24 cellular contexts compared by ENCODE assay signal in genomic region chr1:234331511-234331910, GRCh38. TPM values are rescaled to one million over a fixed set of nuclear protein-coding genes. Genes with fewer than 3 reads are reported as not detected.
A peak's percentile ranks its signal among the peaks of the same experiment; 100 is the strongest.
DNase-seq lines count a peak whose midpoint lies in the region; ATAC-seq and TF ChIP-seq lines count a peak whose summit lies in the region.
"Had no signal": no experiment of that assay in that cellular context is flagged by ENCODE, and none has a peak within 500 bp of the region (broad histone marks: within the 10 kb centered on the region; RNA-seq: fewer than 3 reads in every experiment).

No MANE protein-coding gene starts in this region.

- no peak for ATAC-seq in GM21367 (IDR thresholded peaks at IDR 0.05; ENCODE audit: unreplicated experiment)
- ATAC-seq in activated T-cell treated with anti-CD3 and anti-CD28 coated beads, Interleukin-2, amount 50 U/mL, for 4 hours: no peak
- ATAC-seq in HG03439 (IDR thresholded peaks at IDR 0.05; ENCODE audit: unreplicated experiment): no peak
- ATAC-seq: activated CD8-positive, alpha-beta T cell treated with anti-CD3 and anti-CD28 coated beads, Interleukin-2, amount 10 ng/mL, durations not matched to agents 7 days and 5 days; HCT116 had no signal

- no peaks in the 10 kb centered on the region for H3K9me3 ChIP-seq in neutrophil
- H3K9me3 ChIP-seq: BE2C, prostate gland, vagina had no signal

- no peaks in the 10 kb centered on the region for H3K27me3 ChIP-seq in HL-60 (ENCODE audit: insufficient read depth, poor library complexity, severe bottlenecking)
- H3K27me3 ChIP-seq in neutrophil: no peaks in the 10 kb centered on the region
- H3K27me3 ChIP-seq: brain microvascular endothelial cell, vagina had no signal

- H3K4me1 ChIP-seq in neutrophil (ENCODE audit: control insufficient read depth in 1 of 2, insufficient read depth in 1 of 2, low read depth in 1 of 2, low read length in 1 of 2): peaks cover 43 to 44% of the 10 kb centered on the region in 2 experiments
- H3K4me1 ChIP-seq: BE2C, prostate gland, vagina had no signal

- H3K4me3 ChIP-seq in HL-60 (replicated peaks; ENCODE audit: insufficient read depth, low read length): no peak overlapping the region
- H3K4me3 ChIP-seq in choroid plexus epithelial cell (ENCODE audit: low read depth, low read length): no peak overlapping the region
- H3K4me3 ChIP-seq in neutrophil (ENCODE audit: low read depth in 1 of 2, low read length in 1 of 2): no peak overlapping the region
- H3K4me3 ChIP-seq: prostate gland, spleen, vagina had no signal

- peak; percentile 81 to 82 for DNase-seq in HL-60 (ENCODE audit: low read depth in 1 of 2, low spot score in 1 of 2)
- peak; percentile 69 for DNase-seq in NOMO-1 treated with dmso at 0.1 percent for 144 hours (lab: John Stamatoyannopoulos, UW; ENCODE audit: unreplicated experiment)
- DNase-seq in choroid plexus epithelial cell (ENCODE audit: low read depth): peak; percentile 42
- DNase-seq in activated T-cell treated with anti-CD3 and anti-CD28 coated beads, Interleukin-2, amount 50 U/mL, for 4 hours: no peak
- DNase-seq: activated CD8-positive, alpha-beta T cell treated with anti-CD3 and anti-CD28 coated beads, Interleukin-2, amount 10 ng/mL, durations not matched to agents 7 days and 5 days; activated naive CD8-positive, alpha-beta T cell treated with anti-CD3 and anti-CD28 coated beads for 36 hours; BE2C; brain microvascular endothelial cell; hippocampal formation; Kasumi-1; kidney glomerular epithelial cell; mesendoderm; NCI-H146; NCI-H82; nephron progenitor cell; spleen; stimulated activated CD8-positive, alpha-beta memory T cell treated with anti-CD3 and anti-CD28 coated beads, Interleukin-4, amount 100 ng/mL, for 48 hours; substantia nigra had no signal

- H3K27ac ChIP-seq in HL-60 (replicated peaks) (0 out of 2 replicates have a peak overlapping the region, but pooled peaks have one; percentile 0), neutrophil (peak overlapping the region; percentile 78)
- H3K27ac ChIP-seq: brain microvascular endothelial cell, prostate gland, vagina had no signal

- H3K36me3 Mint-ChIP-seq in activated T-cell treated with anti-CD3 and anti-CD28 coated beads, Interleukin-2, amount 50 U/mL, for 4 hours (ENCODE audit: insufficient read depth): peaks cover 3% of the 10 kb centered on the region

- H3K4me1 Mint-ChIP-seq in activated T-cell treated with anti-CD3 and anti-CD28 coated beads, Interleukin-2, amount 50 U/mL, for 4 hours (ENCODE audit: low read depth): peaks cover 5% of the 10 kb centered on the region

- peaks cover 14% of the 10 kb centered on the region for H3K27me3 Mint-ChIP-seq in activated T-cell treated with anti-CD3 and anti-CD28 coated beads, Interleukin-2, amount 50 U/mL, for 4 hours (ENCODE audit: low read depth)

- H3K36me3 ChIP-seq in neutrophil: no peaks in the 10 kb centered on the region
- H3K36me3 ChIP-seq: BE2C, brain microvascular endothelial cell, prostate gland, spleen, vagina had no signal

- H3K9me3 Mint-ChIP-seq in activated T-cell treated with anti-CD3 and anti-CD28 coated beads, Interleukin-2, amount 50 U/mL, for 4 hours: peaks cover 3% of the 10 kb centered on the region

- TF ChIP-seq CTCF in HL-60 (IDR thresholded peaks at IDR 0.05; ENCODE audit: insufficient read depth, low read length): no peak
- TF ChIP-seq CTCF in choroid plexus epithelial cell (conservative IDR thresholded peaks at IDR 0.05; ENCODE audit: low read depth, low read length): no peak
- no peak for TF ChIP-seq CTCF in neutrophil (IDR thresholded peaks at IDR 0.05)

- H3K4me3 Mint-ChIP-seq in activated T-cell treated with anti-CD3 and anti-CD28 coated beads, Interleukin-2, amount 50 U/mL, for 4 hours: no peak overlapping the region
- H3K4me3 Mint-ChIP-seq: activated CD8-positive, alpha-beta T cell treated with anti-CD3 and anti-CD28 coated beads, Interleukin-2, amount 10 ng/mL, durations not matched to agents 7 days and 5 days; activated naive CD8-positive, alpha-beta T cell treated with anti-CD3 and anti-CD28 coated beads for 36 hours; nephron progenitor cell had no signal

RNA-seq across cellular contexts. Expression of gene COA6, which starts 41.7 kb away (rescaled TPM):
- 10 to 100 TPM; 55.6 to 65.4 (median 62.8) TPM for total RNA-seq in activated T-cell treated with anti-CD3 and anti-CD28 coated beads, Interleukin-2, amount 50 U/mL, for 4 hours
